Comparison of ENCODE assay signal across 11 cellular contexts in genomic region chr18:46754661-46755292, GRCh38. TPM values are rescaled to one million over a fixed set of nuclear protein-coding genes. Genes with fewer than 3 reads are reported as not detected.
DNase-seq lines count a peak whose midpoint lies in the region; ATAC-seq, FAIRE-seq and TF ChIP-seq lines count a peak whose summit lies in the region.
"Had no signal": no experiment of that assay in that cellular context is flagged by ENCODE, and none has a peak within 500 bp of the region (broad histone marks: within the 10 kb centered on the region; RNA-seq: fewer than 3 reads in every experiment).

No MANE protein-coding gene starts in this region.

- no peak for DNase-seq in GM12892 (ENCODE audit: insufficient read length)
- DNase-seq in NCI-H2227 (lab: John Stamatoyannopoulos, UW; ENCODE audit: unreplicated experiment) = peak; percentile 28
- DNase-seq in H1 (ENCODE audit: low read depth in 1 of 2, low spot score in 2 of 2) = peak in 1 of 2 experiments; percentile 58
- DNase-seq in psoas muscle = no peak
- DNase-seq in AG08395 (ENCODE audit: low spot score) = no peak
- no peak for DNase-seq in kidney
- DNase-seq in activated effector memory CD4-positive, alpha-beta T cell treated with Interleukin-2 at 50 U/mL for 16 hours = no peak
- DNase-seq: activated CD4-positive, alpha-beta memory T cell treated with anti-CD3 and anti-CD28 coated beads, Interleukin-2, amount 10 ng/mL, durations not matched to agents 7 days and 5 days had no signal

- H3K23ac ChIP-seq in H1 (ENCODE audit: insufficient read length) = no peak overlapping the region

- no peak overlapping the region for H2BK5ac ChIP-seq in H1 (ENCODE audit: low read depth, low read length)

- POLR2A ChIA-PET in H1 (lab: Charles Lee; ENCODE audit: partially characterized antibody) = interaction anchor here (0.7 kb wide), 1 partner anchor 35 kb away, joined by 3 read pairs; no protein-coding TSS in a partner anchor

- no peak overlapping the region for H4K8ac ChIP-seq in H1 (ENCODE audit: extremely low read depth, insufficient read depth, low read length)

- no peak overlapping the region for H4K5ac ChIP-seq in H1 (ENCODE audit: insufficient read length, low read depth, low read length)

- H2BK12ac ChIP-seq in H1 (ENCODE audit: low read depth, low read length) = peak overlapping the region; percentile 80; the same call in 1 of the 2 replicates

- H3K14ac ChIP-seq in H1 (ENCODE audit: insufficient read length) = no peak overlapping the region

- H3K9ac ChIP-seq in H1 (replicated peaks in 1 of 4; ENCODE audit: extremely low read depth in 1 of 4, low read depth in 3 of 4, low read length in 3 of 4) (no peak overlapping the region), kidney (ENCODE audit: low read length in 2 of 2) (no peak overlapping the region)

- no peak overlapping the region for H3K4ac ChIP-seq in H1 (replicated peaks; ENCODE audit: insufficient read length, low read depth, low read length)

- H4K20me1 ChIP-seq in H1 (replicated peaks in 1 of 2; ENCODE audit: control insufficient read depth in 1 of 2, insufficient read depth in 2 of 2, low read length in 2 of 2) = no peaks in the 10 kb centered on the region

- H3K79me2 ChIP-seq in H1 (ENCODE audit: control insufficient read depth in 1 of 2, insufficient read depth in 2 of 2, low read length in 2 of 2) = no peaks in the 10 kb centered on the region

- WGBS in H1 (ENCODE audit: extremely low coverage in 1 of 2, insufficient coverage in 1 of 2, insufficient read length in 1 of 2, insufficient replicate concordance in 2 of 2, low coverage in 1 of 2, low lambda C conversion rate in 2 of 2, missing lambda C conversion rate in 1 of 2), 2 experiments = 64% methylated on average over 13 of the region's 13 CpGs; no CpG with 5 or more reads in 1 of the 2 experiments
- 26 to 34% (median 26%) methylated on average over 13 of the region's 13 CpGs for WGBS in psoas muscle, 3 donors

- H4K91ac ChIP-seq in H1 (replicated peaks; ENCODE audit: insufficient read length, low read length) = no peak overlapping the region

- H3K27ac ChIP-seq in H1 (ENCODE audit: low read depth, low read length) = no peak overlapping the region
- H3K27ac ChIP-seq in psoas muscle = peak overlapping the region; percentile 88
- no peak overlapping the region for H3K27ac ChIP-seq in kidney (ENCODE audit: low read depth in 2 of 2, low read length in 2 of 2)
- H3K27ac ChIP-seq: SK-N-MC had no signal

- TF ChIP-seq POLR2A in GM12892 (IDR thresholded peaks at IDR 0.05; ENCODE audit: low read depth, low read length) = no peak
- TF ChIP-seq POLR2A in H1 (IDR thresholded peaks at IDR 0.05; ENCODE audit: control extremely low read depth in 1 of 2, low read depth in 2 of 2, low read length in 2 of 2) = no peak

- CTCF ChIA-PET in H1 (lab: Charles Lee; ENCODE audit: partially characterized antibody) = interaction anchor here (0.8 to 1.8 kb wide), 15 partner anchors 9 to 206 kb away, joined by 3 to 9 read pairs (median 4); no protein-coding TSS in a partner anchor

- H3K23me2 ChIP-seq in H1 (ENCODE audit: low read depth, low read length) = peaks cover 10% of the 10 kb centered on the region; the same call in 1 of the 2 replicates

- H3K79me1 ChIP-seq in H1 (ENCODE audit: low read depth, low read length) = no peaks in the 10 kb centered on the region

- H3K27me3 ChIP-seq in H1 (replicated peaks in 1 of 4; ENCODE audit: control insufficient read depth in 3 of 4, extremely low read depth in 1 of 4, insufficient read depth in 3 of 4, low read length in 3 of 4) = peaks cover 17 to 49% (median 37%) of the 10 kb centered on the region in 4 experiments
- peaks cover 0 to 4% (median 0%) of the 10 kb centered on the region in 3 donors for H3K27me3 ChIP-seq in psoas muscle (ENCODE audit: insufficient read depth in 3 of 3, low read length in 2 of 3)

- no peak overlapping the region for H3K18ac ChIP-seq in H1 (ENCODE audit: extremely low read depth, low read length)

- FAIRE-seq in GM12892 (lab: Jason Lieb, UNC) (peak; percentile 9), H1 (lab: Jason Lieb, UNC) (peak; percentile 28), kidney (lab: Jason Lieb, UNC) (no peak)
- FAIRE-seq: endometrium had no signal

- no peak overlapping the region for H2BK15ac ChIP-seq in H1 (ENCODE audit: low read length)

- no peak overlapping the region for H2AK5ac ChIP-seq in H1 (ENCODE audit: low read depth, low read length)

- H2BK20ac ChIP-seq in H1 (ENCODE audit: low read length) = no peak overlapping the region

- H2AFZ ChIP-seq in H1 (ENCODE audit: low read length) = no peak overlapping the region

- peak overlapping the region in 1 of 2 experiments; percentile 94; a peak in 1 of 4 replicates for H3K4me2 ChIP-seq in H1 (ENCODE audit: insufficient read depth in 1 of 2, low read depth in 2 of 2, low read length in 2 of 2)

- no peaks in the 10 kb centered on the region for H3K9me3 ChIP-seq in H1 (ENCODE audit: insufficient read depth in 2 of 2, low read depth in 1 of 2, low read length in 1 of 2)
- no peaks in the 10 kb centered on the region for H3K9me3 ChIP-seq in psoas muscle
- no peaks in the 10 kb centered on the region for H3K9me3 ChIP-seq in kidney (ENCODE audit: control insufficient read depth in 1 of 2, low read length in 2 of 2)

- TF ChIP-seq RAD21 in H1 (IDR thresholded peaks at IDR 0.05 in 1 of 2, conservative IDR thresholded peaks at IDR 0.05 in 1 of 2; ENCODE audit: low read depth in 2 of 2, low read length in 2 of 2) = peak; percentile 23 to 46; a peak in 3 of 4 replicates

- H3K4me3 ChIP-seq in H1 (ENCODE audit: extremely low read depth in 1 of 4, insufficient read depth in 2 of 4, low read depth in 3 of 4, low read length in 4 of 4) (no peak overlapping the region), psoas muscle (peak overlapping the region; percentile 72), kidney (ENCODE audit: low read length in 2 of 2) (no peak overlapping the region)
- H3K4me3 ChIP-seq: SK-N-MC had no signal

- H3K36me3 ChIP-seq in H1 (ENCODE audit: control insufficient read depth in 2 of 4, insufficient read depth in 4 of 4, low read length in 3 of 4) = no peaks in the 10 kb centered on the region
- H3K36me3 ChIP-seq in psoas muscle (ENCODE audit: insufficient read depth in 1 of 2, low read depth in 1 of 2) = no peaks in the 10 kb centered on the region
- H3K36me3 ChIP-seq in kidney (ENCODE audit: control insufficient read depth in 1 of 2, insufficient read depth in 2 of 2, low read length in 2 of 2) = no peaks in the 10 kb centered on the region

- peak; percentile 12 to 55 (median 39) for ATAC-seq in psoas muscle
- ATAC-seq in GM21360 (IDR thresholded peaks at IDR 0.05; ENCODE audit: unreplicated experiment) = no peak

- H2BK120ac ChIP-seq in H1 (replicated peaks; ENCODE audit: low read depth, low read length) = no peak overlapping the region

- intact Hi-C loops in psoas muscle (cut with DNase I) = loop anchor here (2.0 to 5.0 kb wide), 2 partner anchors 42 kb away; no protein-coding TSS in a partner anchor
- intact Hi-C loops in kidney (cut with DNase I) = no loop called here

- H3K4me1 ChIP-seq in H1 (replicated peaks in 1 of 4; ENCODE audit: control insufficient read depth in 3 of 4, insufficient read depth in 4 of 4, low read length in 3 of 4) = peaks cover 0 to 12% (median 7%) of the 10 kb centered on the region in 4 experiments; a peak in 5 of 7 replicates
- H3K4me1 ChIP-seq in psoas muscle = peaks cover 17% of the 10 kb centered on the region
- no peaks in the 10 kb centered on the region for H3K4me1 ChIP-seq in kidney (ENCODE audit: control insufficient read depth in 1 of 2, insufficient read depth in 1 of 2, low read depth in 1 of 2, low read length in 2 of 2)

- peak; percentile 21 to 59 (median 49); a peak in 3 of 4 replicates for TF ChIP-seq CTCF in H1 (IDR thresholded peaks at IDR 0.05; ENCODE audit: control extremely low read depth in 1 of 3, insufficient read depth in 1 of 3, low read depth in 1 of 3, low read length in 3 of 3)
- TF ChIP-seq CTCF in psoas muscle (IDR thresholded peaks at IDR 0.05) = peak; percentile 38
- no peak for TF ChIP-seq CTCF in kidney (IDR thresholded peaks at IDR 0.05; ENCODE audit: borderline replicate concordance, extremely low read depth, insufficient read depth)

- TF ChIP-seq EP300 in H1 (IDR thresholded peaks at IDR 0.05; ENCODE audit: borderline replicate concordance in 1 of 2, low read depth in 2 of 2, low read length in 2 of 2) = no peak

- no peak overlapping the region for H3K56ac ChIP-seq in H1 (replicated peaks; ENCODE audit: insufficient read length, low read depth, low read length)

TF ChIP-seq in H1, 55 proteins besides CTCF, POLR2A, EP300 and RAD21 (continues in another document):
- no peak for TF ChIP-seq CHD1 (IDR thresholded peaks at IDR 0.05; ENCODE audit: low read depth, low read length)
- no peak for TF ChIP-seq GABPA (IDR thresholded peaks at IDR 0.05; ENCODE audit: borderline replicate concordance, insufficient read depth, low read length)
- no peak for TF ChIP-seq USF2 (IDR thresholded peaks at IDR 0.05; ENCODE audit: low read length)
- TF ChIP-seq POU5F1 (IDR thresholded peaks at IDR 0.05; ENCODE audit: low read depth, low read length) = no peak
- no peak for TF ChIP-seq MAFK (IDR thresholded peaks at IDR 0.05; ENCODE audit: low read depth, low read length)
- TF ChIP-seq RFX5 (IDR thresholded peaks at IDR 0.05; ENCODE audit: borderline replicate concordance, low read depth, low read length) = no peak
- no peak for TF ChIP-seq RNF2 (IDR thresholded peaks at IDR 0.05; ENCODE audit: borderline replicate concordance, low read depth, low read length, missing control alignments, poor library complexity, severe bottlenecking)

RNA-seq across cellular contexts. Expression of gene ST8SIA5, which starts 2.1 kb away (rescaled TPM):
- polyA plus RNA-seq in GM12892 (2012; ENCODE audit: missing spikeins) = 0.23 TPM
- 6.3 and 7.0 TPM in 2 replicates for total RNA-seq in H1 (2021; fragmentation: NEBNext Ultra II Directional; extraction: Animal tissue kit (Norgen Biotek cat#: 25700))
- polyA plus RNA-seq in H1 (2011; rRNA removed) (2.4 and 4.6 TPM in 2 replicates), psoas muscle (1 to 10 TPM; 2.2 to 3.2 (median 3.1) TPM), kidney (ENCODE audit: insufficient read depth, low read depth, low replicate concordance) (2.7 TPM)
- 2.7 TPM for polyA plus RNA-seq in H1 (2011; cell fraction: cytosol; rRNA removed)
- polyA plus RNA-seq in H1 (2011; cell fraction: nucleus; rRNA removed) = 5.2 TPM
- polyA plus RNA-seq in H1 (2012, experiment 1 of 2) = 3.4 to 4.2 TPM (median 3.6 TPM) in 4 replicates
- polyA plus RNA-seq in H1 (2012, experiment 2 of 2) = 2.9 TPM
- polyA plus RNA-seq in H1 (2013, experiment 1 of 2) = 5.4 TPM
- 5.7 TPM for polyA plus RNA-seq in H1 (2013, experiment 2 of 2)
- polyA minus RNA-seq in H1 (2011; rRNA and poly(A)+ RNA removed) = 3.9 and 4.3 TPM in 2 replicates
- 3.7 TPM for polyA minus RNA-seq in H1 (2011; cell fraction: cytosol; rRNA and poly(A)+ RNA removed)
- 3.0 TPM for polyA minus RNA-seq in H1 (2011; cell fraction: nucleus; rRNA and poly(A)+ RNA removed)
- total RNA-seq in psoas muscle (1 to 10 TPM; 1.8 to 9.9 (median 7.2) TPM), kidney (1.4 TPM)
- total RNA-seq: activated CD4-positive, alpha-beta memory T cell treated with anti-CD3 and anti-CD28 coated beads, Interleukin-2, amount 10 ng/mL, durations not matched to agents 7 days and 5 days had no signal
